In the genomic region with DNA sequence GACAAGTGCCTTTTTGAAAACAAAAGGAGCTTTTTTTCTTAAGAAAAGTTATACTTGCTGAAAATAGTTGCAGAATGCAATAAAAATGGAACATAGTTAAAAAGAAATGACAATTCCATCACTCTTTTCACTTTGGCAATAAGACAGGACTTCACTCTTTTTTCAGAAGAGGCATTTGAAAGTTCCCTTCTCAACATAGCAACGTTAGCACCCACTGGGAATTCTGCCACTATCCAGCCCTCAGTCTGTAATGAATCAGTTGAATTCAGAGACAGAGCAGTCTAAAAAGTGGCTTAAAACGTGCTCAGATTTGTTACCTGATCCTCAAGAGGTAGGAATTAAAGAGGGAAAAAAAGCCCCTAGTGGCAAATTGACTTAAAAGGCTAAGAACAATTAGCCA, we compare ENCODE assay signal across 18 cellular contexts. TPM values are rescaled to one million over a fixed set of nuclear protein-coding genes. Genes with fewer than 3 reads are reported as not detected.
DNase-seq lines count a peak whose midpoint lies in the region; ATAC-seq, FAIRE-seq and TF ChIP-seq lines count a peak whose summit lies in the region.
"Had no signal": no experiment of that assay in that cellular context is flagged by ENCODE, and none has a peak within 500 bp of the region (broad histone marks: within the 10 kb centered on the region; RNA-seq: fewer than 3 reads in every experiment).

No MANE protein-coding gene starts in this region.

- H3K9me3 Mint-ChIP-seq in central memory CD8-positive, alpha-beta T cell = no peaks in the 10 kb centered on the region

- DNase-seq in NCI-H1105 treated with DMSO at 0.1 percent for 48 hours (lab: John Stamatoyannopoulos, UW) (peak; percentile 5), NCI-H1105 (lab: John Stamatoyannopoulos, UW) (no peak), pons (ENCODE audit: low spot score) (peak; percentile 83), SHP77 treated with DMSO at 0.1 percent for 48 hours (lab: John Stamatoyannopoulos, UW) (no peak), pancreas (no peak), NOMO-1 treated with DMSO at 0.1 percent for 48 hours (lab: John Stamatoyannopoulos, UW; ENCODE audit: unreplicated experiment) (no peak)
- no peak for DNase-seq in central memory CD8-positive, alpha-beta T cell (ENCODE audit: low spot score in 2 of 2)
- DNase-seq: C1 segment of cervical spinal cord, DMS79, foreskin keratinocyte, KBM-7, left ventricle myocardium superior, NCI-H1092 treated with DMSO at 0.1 percent for 48 hours, small intestine, T-helper 9 cell had no signal

- H3K36me3 Mint-ChIP-seq in central memory CD8-positive, alpha-beta T cell (ENCODE audit: insufficient read depth) = peaks cover 95% of the 10 kb centered on the region

- H3K9me3 ChIP-seq in Loucy (ENCODE audit: insufficient read depth, low read depth, low read length) (no peaks in the 10 kb centered on the region), pancreas (no peaks in the 10 kb centered on the region)

- intact Hi-C loops in pancreas (cut with DNase I) = no loop called here

- no peak for FAIRE-seq in pancreas (lab: Jason Lieb, UNC)
- FAIRE-seq: small intestine had no signal

- WGBS in pancreas, 2 donors = 31 to 39% methylated on average over 2 of the region's 2 CpGs

- peaks cover 5% of the 10 kb centered on the region; the same call in 1 of the 2 replicates for H3F3A ChIP-seq in Loucy (ENCODE audit: low read depth)

- no peaks in the 10 kb centered on the region for H3K36me3 ChIP-seq in Loucy (ENCODE audit: insufficient read depth, low read length)
- H3K36me3 ChIP-seq in pancreas = no peaks in the 10 kb centered on the region
- H3K36me3 ChIP-seq: cardiac muscle cell had no signal

- peaks cover 46% of the 10 kb centered on the region for H3K4me1 Mint-ChIP-seq in central memory CD8-positive, alpha-beta T cell

- TF ChIP-seq CTCF in Loucy (conservative IDR thresholded peaks at IDR 0.05; ENCODE audit: low read length) (peak; percentile 31), pancreas (IDR thresholded peaks at IDR 0.05) (no peak)

- peaks cover 52% of the 10 kb centered on the region for H3K4me1 ChIP-seq in Loucy (ENCODE audit: insufficient read depth, low read length, poor library complexity, severe bottlenecking)
- no peaks in the 10 kb centered on the region for H3K4me1 ChIP-seq in pancreas

- H3K27me3 ChIP-seq in Loucy (ENCODE audit: insufficient read depth, low read length, poor library complexity, severe bottlenecking) (no peaks in the 10 kb centered on the region), pancreas (no peaks in the 10 kb centered on the region)
- H3K27me3 ChIP-seq: foreskin keratinocyte had no signal

- no peaks in the 10 kb centered on the region for H4K20me1 ChIP-seq in Loucy (ENCODE audit: insufficient read depth, low read length, poor library complexity, severe bottlenecking)

- peak overlapping the region; percentile 68 for H3K4me2 ChIP-seq in Loucy (ENCODE audit: low read depth, low read length, poor library complexity, severe bottlenecking)

- peak overlapping the region; percentile 56 for H3K9ac ChIP-seq in Loucy (ENCODE audit: low read depth, low read length, poor library complexity, severe bottlenecking)

- H3K79me2 ChIP-seq in Loucy (ENCODE audit: insufficient read depth, low read length) = no peaks in the 10 kb centered on the region

- H3K4me3 ChIP-seq in Loucy (ENCODE audit: low read length, poor library complexity, severe bottlenecking) = no peak overlapping the region
- H3K4me3 ChIP-seq in pancreas = no peak overlapping the region
- H3K4me3 ChIP-seq: cardiac muscle cell had no signal

- no peak for ATAC-seq in central memory CD8-positive, alpha-beta T cell (replicated peaks; ENCODE audit: extremely low read depth, poor library complexity, severe bottlenecking)
- ATAC-seq in pancreas = no peak
- ATAC-seq: foreskin keratinocyte, left ventricle myocardium superior had no signal

- H3K27ac ChIP-seq in pancreas = no peak overlapping the region
- H3K27ac ChIP-seq: 22Rv1, cardiac muscle cell had no signal

- no peaks in the 10 kb centered on the region for H3K27me3 Mint-ChIP-seq in central memory CD8-positive, alpha-beta T cell

- H2AFZ ChIP-seq in Loucy (ENCODE audit: low read length) = no peak overlapping the region

- no peak overlapping the region for H3K4me3 Mint-ChIP-seq in central memory CD8-positive, alpha-beta T cell

- peak overlapping the region; percentile 54 for H3K27ac Mint-ChIP-seq in central memory CD8-positive, alpha-beta T cell (ENCODE audit: low read depth)

- no peaks in the 10 kb centered on the region for H3K9me2 ChIP-seq in Loucy (replicated peaks; ENCODE audit: low read depth, low read length)

RNA-seq across cellular contexts. Expression of a gene that starts 10.2 kb away (rescaled TPM):
- total RNA-seq in pancreas = 10 to 100 TPM in 2 of 6 donors, 1 to 10 TPM in 4; 3.2 to 15.3 (median 6.5) TPM
- 10 to 100 TPM in 1 of 2 donors, 1 to 10 TPM in 1; 7.0 to 22.9 TPM for polyA plus RNA-seq in pancreas
- total RNA-seq: cardiac muscle cell had no signal
- polyA plus RNA-seq: cardiac muscle cell had no signal

Comparison
In these comparisons a context has a peak if more than half of its experiments do, and no peak if none do; other contexts are left out.
1. DNase-seq: peak in NCI-H1105 treated with DMSO at 0.1 percent for 48 hours (single experiment) and pons (single experiment); none in NCI-H1105 (single experiment), central memory CD8-positive, alpha-beta T cell (0 of 2), SHP77 treated with DMSO at 0.1 percent for 48 hours (single experiment), pancreas (0 of 6) and NOMO-1 treated with DMSO at 0.1 percent for 48 hours (single experiment).